29 cellular contexts compared by ENCODE assay signal in the genomic region with DNA sequence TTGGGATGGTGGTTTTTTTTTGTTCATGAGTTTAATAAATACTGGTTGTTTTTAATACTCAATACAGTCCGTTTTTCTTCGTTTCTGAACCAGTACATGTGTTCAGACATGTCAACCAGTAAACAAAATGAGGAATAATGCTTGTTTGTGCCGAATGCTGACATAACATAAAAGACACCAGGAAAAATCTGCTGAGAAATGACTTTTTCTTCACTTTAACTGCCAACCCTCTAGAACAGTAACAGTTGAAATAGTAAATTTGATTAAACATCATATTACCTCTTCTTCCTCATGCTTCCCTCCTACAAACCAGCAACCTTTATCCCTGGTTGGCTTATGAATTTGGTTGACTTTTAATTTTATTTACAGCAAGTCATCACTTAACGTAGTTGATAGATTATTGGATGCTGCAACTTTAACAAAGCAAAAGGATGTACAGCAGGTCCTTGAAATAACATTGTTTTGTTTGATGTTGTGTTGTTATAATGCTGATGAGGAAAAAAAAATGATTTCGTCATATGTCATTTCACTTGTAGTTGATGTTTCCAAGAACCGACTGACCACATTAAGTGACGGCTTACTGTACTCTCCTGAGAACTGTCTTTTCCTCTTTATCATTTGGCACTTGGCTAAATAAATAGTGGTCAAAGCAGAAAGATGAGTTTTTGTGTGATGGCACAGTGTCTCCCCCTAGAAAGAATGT.
"Had no signal": no experiment of that assay in that cellular context is flagged by ENCODE, and none has a peak within 500 bp of the region (broad histone marks: within the 10 kb centered on the region; RNA-seq: fewer than 3 reads in every experiment).

No MANE protein-coding gene starts in this region.

- H3K4me1 ChIP-seq: Peyer's patch had no signal

- H3K36me3 ChIP-seq: cardiac muscle cell, Peyer's patch, WERI-Rb-1 had no signal

- H3K4me3 ChIP-seq: cardiac muscle cell, Peyer's patch had no signal

- H3K9me3 ChIP-seq: Peyer's patch had no signal

- ATAC-seq: activated CD8-positive, alpha-beta memory T cell treated with anti-CD3 and anti-CD28 coated beads, Interleukin-2, amount 10 ng/mL, durations not matched to agents 7 days and 5 days; PC-3; Right ventricle myocardium inferior; SK-N-SH treated with all-trans-retinoic acid at 6 μM for 48 hours had no signal

- H3K27me3 ChIP-seq: cardiac muscle cell, Peyer's patch had no signal

- H3K27ac ChIP-seq: cardiac muscle cell, Peyer's patch, RWPE1, WERI-Rb-1 had no signal

- DNase-seq: activated CD4-positive, alpha-beta memory T cell treated with anti-CD3 and anti-CD28 coated beads, Interleukin-2, amount 10 ng/mL, durations not matched to agents 7 days and 5 days; activated CD4-positive, alpha-beta T cell treated with anti-CD3 and anti-CD28 coated beads for 1 hour; activated CD4-positive, alpha-beta T cell treated with anti-CD3 and anti-CD28 coated beads for 48 hours; activated CD4-positive, CD25-positive, alpha-beta regulatory T cell; activated CD8-positive, alpha-beta memory T cell treated with anti-CD3 and anti-CD28 coated beads for 24 hours; activated CD8-positive, alpha-beta memory T cell treated with anti-CD3 and anti-CD28 coated beads, Interleukin-2, amount 10 ng/mL, durations not matched to agents 7 days and 5 days; activated CD8-positive, alpha-beta memory T cell treated with anti-CD3 and anti-CD28 coated beads, Interleukin-2, amount 50 U/mL, for 48 hours; activated effector memory CD4-positive, alpha-beta T cell treated with Interleukin-2 at 50 U/mL for 16 hours; activated naive CD4-positive, alpha-beta T cell treated with anti-CD3 and anti-CD28 coated beads, Interleukin-2, amount 50 U/mL, for 16 hours; activated naive CD8-positive, alpha-beta T cell treated with anti-CD3 and anti-CD28 coated beads for 36 hours; activated T-cell treated with anti-CD3 and anti-CD28 coated beads, Interleukin-2, amount 50 U/mL, for 48 hours; amniotic stem cell; aorta; NCI-H1105 treated with DMSO at 0.1 percent for 48 hours; NCI-H1436; NCI-H1694; NCI-H1930; NCI-H345; NCI-H524 treated with DMSO at 0.1 percent for 48 hours; PC-3; Peyer's patch; SIG-M5; SW 1271; T1000; WERI-Rb-1 had no signal
